ENCODE assay signal across 8 cellular contexts in the genomic region with DNA sequence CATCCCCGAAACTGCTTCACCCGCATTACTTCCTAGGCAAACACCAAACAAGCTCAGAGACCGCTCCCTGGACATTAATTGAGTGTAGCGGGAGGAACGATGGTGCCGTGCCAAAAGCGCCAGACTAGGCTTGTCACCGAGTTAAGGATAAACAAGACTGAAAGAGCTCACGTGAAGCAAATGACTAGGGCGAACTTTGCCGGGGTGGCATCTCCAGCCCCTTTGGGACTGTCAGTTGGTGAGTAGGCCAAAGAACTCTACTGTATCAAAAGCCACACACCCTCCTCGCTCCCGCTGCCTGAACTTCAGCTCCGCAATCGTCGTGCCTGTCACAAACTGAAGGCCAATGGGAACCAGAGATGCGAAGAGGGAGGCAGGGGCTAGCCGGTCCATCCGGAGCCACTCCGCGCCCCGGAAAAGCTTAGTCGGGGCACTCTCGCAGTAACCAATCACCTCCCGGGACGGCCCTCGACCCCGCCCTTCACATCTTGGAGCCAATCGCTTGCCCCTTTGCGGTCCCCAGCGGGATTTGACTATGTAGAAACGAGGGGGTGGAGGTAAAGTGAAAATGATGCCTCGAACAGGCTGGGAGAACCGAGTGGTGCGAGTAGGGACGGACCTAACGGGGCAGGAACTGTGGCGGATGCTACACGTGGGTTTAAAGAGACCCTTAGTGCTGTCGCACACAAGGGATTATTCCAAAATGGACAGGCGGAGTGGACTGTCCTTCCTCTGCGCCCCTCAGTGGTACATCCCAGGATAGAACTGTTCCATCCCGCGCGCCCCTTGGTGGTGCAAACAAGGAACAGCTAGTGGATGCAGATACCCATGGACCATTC. TPM values are rescaled to one million over a fixed set of nuclear protein-coding genes. Genes with fewer than 3 reads are reported as not detected.
A peak's percentile ranks its signal among the peaks of the same experiment; 100 is the strongest.
DNase-seq lines count a peak whose midpoint lies in the region; ATAC-seq and TF ChIP-seq lines count a peak whose summit lies in the region.

No MANE protein-coding gene starts in this region.

- H2AK5ac ChIP-seq in IMR-90 (ENCODE audit: low read depth, low read length) = peak overlapping the region; percentile 58; the same call in 1 of the 2 replicates

- no peak for TF ChIP-seq POLR2A in IMR-90 (IDR thresholded peaks at IDR 0.05; ENCODE audit: low read depth, low read length)

- peak overlapping the region; percentile 99 for H3K18ac ChIP-seq in IMR-90 (ENCODE audit: low read depth, low read length)

- peak overlapping the region; percentile 84 for H2AK9ac ChIP-seq in IMR-90 (replicated peaks; ENCODE audit: low read depth, low read length, poor library complexity)

- H3K4me3 ChIP-seq in IMR-90 (ENCODE audit: insufficient read depth, low read depth, low read length) (peak overlapping the region; percentile 85), OCI-LY7 (ENCODE audit: low read depth, low read length, poor library complexity, severe bottlenecking) (peak overlapping the region; percentile 92), epithelial cell of proximal tubule (ENCODE audit: low read depth, low read length) (peak overlapping the region; percentile 60)

- H3K36me3 ChIP-seq in IMR-90 (ENCODE audit: control insufficient read depth, insufficient read depth, low read length) (no peaks in the 10 kb centered on the region), OCI-LY7 (ENCODE audit: insufficient read depth, low read length) (no peaks in the 10 kb centered on the region)

- TF ChIP-seq RAD21 in IMR-90 (IDR thresholded peaks at IDR 0.05; ENCODE audit: low read length) = peak; percentile 36; the same call in 1 of the 2 replicates

- H4K20me1 ChIP-seq in IMR-90 (ENCODE audit: insufficient read depth, low read length) (no peaks in the 10 kb centered on the region), OCI-LY7 (ENCODE audit: insufficient read depth, low read length) (no peaks in the 10 kb centered on the region)

- TF ChIP-seq CTCF in IMR-90 (conservative IDR thresholded peaks at IDR 0.05; ENCODE audit: low read depth, low read length) = peak; percentile 64
- peak; percentile 65 for TF ChIP-seq CTCF in OCI-LY7 (conservative IDR thresholded peaks at IDR 0.05; ENCODE audit: low read length)
- TF ChIP-seq CTCF in epithelial cell of proximal tubule (conservative IDR thresholded peaks at IDR 0.05; ENCODE audit: low read depth, low read length) = peak; percentile 58

- H3K4me2 ChIP-seq in IMR-90 (ENCODE audit: low read depth, low read length) (peak overlapping the region; percentile 74), OCI-LY7 (ENCODE audit: low read length) (peak overlapping the region; percentile 83)

- H3K27me3 ChIP-seq in IMR-90 (ENCODE audit: control insufficient read depth, insufficient read depth, low read length) = peaks cover 10% of the 10 kb centered on the region; the same call in 1 of the 2 replicates

- ATAC-seq in GM21528 (IDR thresholded peaks at IDR 0.05; ENCODE audit: low FRiP score, unreplicated experiment) (peak; percentile 97), IMR-90 (ENCODE audit: low read depth) (peak; percentile 99)

- POLR2A ChIA-PET in IMR-90 (lab: Charles Lee; ENCODE audit: unreplicated experiment) = no interaction called here
- POLR2A ChIA-PET in OCI-LY7 (lab: Charles Lee) = interaction anchor here (0.5 to 2.4 kb wide), 7 partner anchors 72 to 1188 kb away, joined by 3 to 11 read pairs (median 4); a partner anchor contains a TSS

- H2BK5ac ChIP-seq in IMR-90 (ENCODE audit: low read depth, low read length, poor library complexity, severe bottlenecking) = peak overlapping the region; percentile 98

- no peaks in the 10 kb centered on the region for H3K9me2 ChIP-seq in OCI-LY7 (ENCODE audit: insufficient read depth, low read length)

- H3K9me3 ChIP-seq in IMR-90 (ENCODE audit: control insufficient read depth, insufficient read depth, low read length) (peaks cover 2% of the 10 kb centered on the region; the same call in 1 of the 2 replicates), OCI-LY7 (ENCODE audit: low read length) (no peaks in the 10 kb centered on the region)

- H3K9me1 ChIP-seq in IMR-90 (ENCODE audit: insufficient read depth, low read length) = no peaks in the 10 kb centered on the region

- peak overlapping the region; percentile 99 for H4K5ac ChIP-seq in IMR-90 (ENCODE audit: low read depth, low read length)

- dilution Hi-C loops in IMR-90 (cut with HindIII; ENCODE audit: low sequenced_read_pairs, unreplicated experiment) = no loop called here

- H3K23ac ChIP-seq in IMR-90 (ENCODE audit: low read depth, low read length) = peak overlapping the region; percentile 92

- H3K4me1 ChIP-seq in IMR-90 (ENCODE audit: control insufficient read depth, insufficient read depth, low read length) (0 out of 2 replicates have a peak, but pooled peaks cover 2% of the 10 kb centered on the region), OCI-LY7 (ENCODE audit: insufficient read depth, low read length, poor library complexity, severe bottlenecking) (peaks cover 13% of the 10 kb centered on the region)

- peaks cover 14% of the 10 kb centered on the region for H3K79me2 ChIP-seq in OCI-LY7 (ENCODE audit: insufficient read depth, low read depth, low read length)

- peak overlapping the region; percentile 93 for H3K4ac ChIP-seq in IMR-90 (ENCODE audit: low read depth, low read length)

- in situ Hi-C loops in IMR-90 (cut with MboI; ENCODE audit: low sequenced_read_pairs) = loop anchor here (25.0 kb wide), 1 partner anchor 408 kb away; no protein-coding TSS in a partner anchor

- H4K91ac ChIP-seq in IMR-90 (ENCODE audit: insufficient read depth, low read depth, low read length) = peak overlapping the region; percentile 98

- peak overlapping the region; percentile 98 for H3K14ac ChIP-seq in IMR-90 (replicated peaks; ENCODE audit: low read depth, low read length)

- H3K27ac ChIP-seq in IMR-90 (ENCODE audit: insufficient read depth, low read length) (peak overlapping the region; percentile 97), OCI-LY7 (ENCODE audit: low read depth, low read length, poor library complexity, severe bottlenecking) (peak overlapping the region; percentile 64)

- peak overlapping the region; percentile 98 for H3K9ac ChIP-seq in IMR-90 (ENCODE audit: low read depth, low read length)

- peak; percentile 92 for DNase-seq in DMS114 treated with DMSO at 0.1 percent for 48 hours (lab: John Stamatoyannopoulos, UW; ENCODE audit: unreplicated experiment)
- peak; percentile 94 for DNase-seq in IMR-90
- DNase-seq in OCI-LY7 (ENCODE audit: low spot score) = peak; percentile 95
- DNase-seq in activated T-cell treated with anti-CD3 and anti-CD28 coated beads for 48 hours (ENCODE audit: low read depth) = peak; percentile 85
- DNase-seq in epithelial cell of proximal tubule (ENCODE audit: low read depth) = peak; percentile 63
- peak; percentile 94 for DNase-seq in mucosa of gallbladder (ENCODE audit: low spot score)
- peak; percentile 79 to 84 for DNase-seq in stimulated activated CD8-positive, alpha-beta memory T cell treated with anti-CD3 and anti-CD28 coated beads, Interleukin-4, amount 100 ng/mL, for 4 hours (ENCODE audit: low read depth in 2 of 2, low spot score in 1 of 2)

- BruUV-seq in IMR-90 (replicated peaks; lab: Mats Ljungman, UMichigan) (no TSS peak), OCI-LY7 (replicated peaks; lab: Mats Ljungman, UMichigan) (no TSS peak)

- intact Hi-C loops in IMR-90 (cut with micrococcal nuclease) = no loop called here
- intact Hi-C loops in OCI-LY7 (cut with micrococcal nuclease; ENCODE audit: unreplicated experiment) = loop anchor here (5.0 kb wide), 1 partner anchor 52 kb away; a partner anchor contains a TSS

- peak overlapping the region; percentile 94; the same call in 1 of the 2 replicates for H2BK20ac ChIP-seq in IMR-90 (ENCODE audit: low read depth, low read length)

- CTCF ChIA-PET in IMR-90 (lab: Yijun Ruan, JAX) = interaction anchor here (1.3 to 1.4 kb wide), 2 partner anchors 14 to 25 kb away, joined by 3 to 4 read pairs; no protein-coding TSS in a partner anchor
- CTCF ChIA-PET in OCI-LY7 (lab: Charles Lee; ENCODE audit: unreplicated experiment) = no interaction called here

- peak overlapping the region; percentile 81 to 100 for H4K8ac ChIP-seq in IMR-90 (ENCODE audit: low read depth in 2 of 2, low read length in 2 of 2)

- H2AFZ ChIP-seq in IMR-90 (replicated peaks; ENCODE audit: low read length, poor library complexity) (peak overlapping the region; percentile 95), OCI-LY7 (ENCODE audit: low read length) (peak overlapping the region; percentile 85)

- H3K56ac ChIP-seq in IMR-90 (ENCODE audit: extremely low read depth, insufficient read depth, low read length) = peak overlapping the region; percentile 97

- peak overlapping the region; percentile 98; the same call in 2 of the 3 replicates for H2BK15ac ChIP-seq in IMR-90 (ENCODE audit: low read depth, low read length)

- 48% methylated on average over 16 of the region's 45 CpGs; no CpG with 5 or more reads in 1 of the 2 experiments for WGBS in IMR-90 (ENCODE audit: extremely low coverage in 2 of 2, insufficient read length in 1 of 2), 2 experiments

- peaks cover 0 to 4% of the 10 kb centered on the region in 2 experiments; a peak in 1 of 4 replicates for H3K79me1 ChIP-seq in IMR-90 (ENCODE audit: low read depth in 1 of 2, low read length in 2 of 2)

- H2BK120ac ChIP-seq in IMR-90 (ENCODE audit: low read depth, low read length) = peak overlapping the region; percentile 99

TF ChIP-seq in IMR-90, 13 proteins besides CTCF, POLR2A, EP300 and RAD21 (continues in another document):
- no peak for TF ChIP-seq RCOR1 (IDR thresholded peaks at IDR 0.05; ENCODE audit: insufficient replicate concordance, low read length)
- peak; percentile 44; the same call in 1 of the 2 replicates for TF ChIP-seq SMC3 (IDR thresholded peaks at IDR 0.05; ENCODE audit: low read depth, low read length)
- peak; percentile 96 for TF ChIP-seq BHLHE40 (IDR thresholded peaks at IDR 0.05; ENCODE audit: low read depth, low read length)

RNA-seq across cellular contexts. Expression of a gene that starts 37.0 kb away (rescaled TPM):
- total RNA-seq in IMR-90 (2012; rRNA removed) = 7.5 TPM in 2 replicates
- 35.1 and 39.2 TPM in 2 replicates for polyA plus RNA-seq in IMR-90 (2012; rRNA removed)
- 26.6 and 29.1 TPM in 2 replicates for polyA plus RNA-seq in IMR-90 (2012; cell fraction: cytosol; rRNA removed)
- polyA plus RNA-seq in IMR-90 (2012; cell fraction: nucleus; rRNA removed; ENCODE audit: low replicate concordance) = 250 and 274 TPM in 2 replicates
- total RNA-seq in OCI-LY7 (2014; rRNA removed; shearing (Covaris generic)) = 8.8 and 13.8 TPM in 2 replicates
- total RNA-seq in OCI-LY7 (2022) = 19.7 and 22.6 TPM in 2 replicates
- total RNA-seq in epithelial cell of proximal tubule = 5.0 and 12.6 TPM in 2 replicates
- total RNA-seq in mucosa of gallbladder = 22.4 TPM

RNA-seq across cellular contexts. Expression of a gene that starts 53.2 kb away (rescaled TPM):
- 0.90 and 1.1 TPM in 2 replicates for total RNA-seq in IMR-90 (2012; rRNA removed)
- polyA plus RNA-seq in IMR-90 (2012; rRNA removed) = 5.2 and 6.1 TPM in 2 replicates
- polyA plus RNA-seq in IMR-90 (2012; cell fraction: cytosol; rRNA removed) = 1.8 and 2.6 TPM in 2 replicates
- polyA plus RNA-seq in IMR-90 (2012; cell fraction: nucleus; rRNA removed; ENCODE audit: low replicate concordance) = 46.8 and 69.5 TPM in 2 replicates
- 5.4 and 6.2 TPM in 2 replicates for total RNA-seq in OCI-LY7 (2014; rRNA removed; shearing (Covaris generic))
- 8.7 and 10.1 TPM in 2 replicates for total RNA-seq in OCI-LY7 (2022)
- 1.5 and 2.2 TPM in 2 replicates for total RNA-seq in epithelial cell of proximal tubule
- total RNA-seq in mucosa of gallbladder = 1.4 TPM

Comparison
In these comparisons a context has a peak if more than half of its experiments do, and no peak if none do; other contexts are left out.
1. Peak in every context shown above with its lines: DNase-seq, ATAC-seq, H3K4me3 ChIP-seq and H3K27ac ChIP-seq.